Comparison of ENCODE assay signal across 38 cellular contexts in the genomic region with DNA sequence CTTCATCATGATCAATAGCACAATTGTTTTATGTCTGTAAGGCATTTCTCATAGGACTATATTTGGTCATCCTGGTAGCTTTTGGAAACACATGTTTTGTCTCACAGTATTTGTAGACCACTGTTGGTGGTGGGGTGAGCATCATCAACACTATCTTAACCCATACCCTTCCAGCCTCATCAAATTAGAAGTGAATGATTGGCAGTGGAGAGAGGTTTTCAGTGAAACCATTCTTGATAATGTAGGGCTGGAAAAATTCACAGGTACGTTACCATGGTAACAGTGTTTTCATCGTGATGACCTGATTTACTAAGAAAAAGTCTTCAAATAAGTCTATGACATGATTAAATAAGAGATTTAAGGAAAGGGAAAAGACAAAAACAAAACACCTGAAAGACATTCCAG. TPM values are rescaled to one million over a fixed set of nuclear protein-coding genes. Genes with fewer than 3 reads are reported as not detected.
A peak's percentile ranks its signal among the peaks of the same experiment; 100 is the strongest.
DNase-seq lines count a peak whose midpoint lies in the region; ATAC-seq and TF ChIP-seq lines count a peak whose summit lies in the region.
"Had no signal": no experiment of that assay in that cellular context is flagged by ENCODE, and none has a peak within 500 bp of the region (broad histone marks: within the 10 kb centered on the region; RNA-seq: fewer than 3 reads in every experiment).

No MANE protein-coding gene starts in this region.

- no peak overlapping the region for H3K4me2 ChIP-seq in GM23338

- no peak overlapping the region for H3K27ac Mint-ChIP-seq in activated naive CD4-positive, alpha-beta T cell treated with anti-CD3 and anti-CD28 coated beads, Interleukin-2, amount 50 U/mL, for 72 hours
- no peak overlapping the region for H3K27ac Mint-ChIP-seq in activated naive CD4-positive, alpha-beta T cell treated with anti-CD3 and anti-CD28 coated beads for 36 hours
- no peak overlapping the region for H3K27ac Mint-ChIP-seq in GM23338

- H3K27ac ChIP-seq in GM23338 (ENCODE audit: low read depth), result no peak overlapping the region
- peak overlapping the region; percentile 29 for H3K27ac ChIP-seq in caudate nucleus (ENCODE audit: low read depth, low read length)
- H3K27ac ChIP-seq in foreskin keratinocyte, result no peak overlapping the region
- H3K27ac ChIP-seq: adrenal gland, C4-2B, esophagus muscularis mucosa, heart right ventricle, prostate gland, sigmoid colon, testis had no signal

- no peaks in the 10 kb centered on the region for H3K9me3 Mint-ChIP-seq in activated naive CD4-positive, alpha-beta T cell treated with anti-CD3 and anti-CD28 coated beads, Interleukin-2, amount 50 U/mL, for 72 hours
- H3K9me3 Mint-ChIP-seq in activated naive CD4-positive, alpha-beta T cell treated with anti-CD3 and anti-CD28 coated beads for 36 hours, result no peaks in the 10 kb centered on the region
- H3K9me3 Mint-ChIP-seq in GM23338, result no peaks in the 10 kb centered on the region
- H3K9me3 Mint-ChIP-seq: central memory CD8-positive, alpha-beta T cell had no signal

- no peaks in the 10 kb centered on the region for H3F3A ChIP-seq in GM23338 (replicated peaks; ENCODE audit: low read depth)

- no peaks in the 10 kb centered on the region for H4K20me1 ChIP-seq in GM23338 (replicated peaks; ENCODE audit: insufficient read depth)

- H3K79me2 ChIP-seq in GM23338 (replicated peaks; ENCODE audit: insufficient read depth), result no peaks in the 10 kb centered on the region

- H3K4me3 Mint-ChIP-seq in activated naive CD4-positive, alpha-beta T cell treated with anti-CD3 and anti-CD28 coated beads for 36 hours, result no peak overlapping the region
- no peak overlapping the region for H3K4me3 Mint-ChIP-seq in GM23338
- H3K4me3 Mint-ChIP-seq: central memory CD8-positive, alpha-beta T cell; naive thymus-derived CD4-positive, alpha-beta T cell had no signal

- H3K4me3 ChIP-seq in GM23338, result no peak overlapping the region
- H3K4me3 ChIP-seq: adrenal gland, esophagus muscularis mucosa, heart right ventricle, prostate gland, sigmoid colon, testis had no signal

- H3K4me1 Mint-ChIP-seq in activated naive CD4-positive, alpha-beta T cell treated with anti-CD3 and anti-CD28 coated beads for 36 hours (ENCODE audit: low read depth), result peaks cover 22% of the 10 kb centered on the region
- H3K4me1 Mint-ChIP-seq in GM23338, result peaks cover 3% of the 10 kb centered on the region; the same call in 2 of the 3 replicates

- H3K27me3 ChIP-seq in GM23338 (ENCODE audit: insufficient read depth), result no peaks in the 10 kb centered on the region
- no peaks in the 10 kb centered on the region for H3K27me3 ChIP-seq in foreskin keratinocyte
- H3K27me3 ChIP-seq: adrenal gland, esophagus muscularis mucosa, heart right ventricle, sigmoid colon, testis had no signal

- no peaks in the 10 kb centered on the region for H3K9me2 ChIP-seq in GM23338 (ENCODE audit: insufficient read depth)

- H3K27me3 Mint-ChIP-seq in activated naive CD4-positive, alpha-beta T cell treated with anti-CD3 and anti-CD28 coated beads for 36 hours (ENCODE audit: low read depth), result no peaks in the 10 kb centered on the region
- H3K27me3 Mint-ChIP-seq in GM23338 (ENCODE audit: insufficient read depth, low read depth, poor library complexity), result no peaks in the 10 kb centered on the region
- H3K27me3 Mint-ChIP-seq: central memory CD8-positive, alpha-beta T cell; naive thymus-derived CD4-positive, alpha-beta T cell had no signal

- CTCF ChIA-PET in activated naive CD4-positive, alpha-beta T cell treated with anti-CD3 and anti-CD28 coated beads for 36 hours (lab: Charles Lee), result interaction anchor here (0.6 to 1.7 kb wide), 2 partner anchors 9 to 986 kb away, joined by 3 to 4 read pairs; no protein-coding TSS in a partner anchor

- TF ChIP-seq CTCF in GM23338 (conservative IDR thresholded peaks at IDR 0.05; ENCODE audit: low read depth in 2 of 2) (no peak), foreskin keratinocyte (conservative IDR thresholded peaks at IDR 0.05) (no peak)

- intact Hi-C loops in activated naive CD4-positive, alpha-beta T cell treated with anti-CD3 and anti-CD28 coated beads for 36 hours (cut with micrococcal nuclease), result no loop called here

- H2AFZ ChIP-seq in GM23338, result no peak overlapping the region

- no peaks in the 10 kb centered on the region for H3K36me3 Mint-ChIP-seq in activated naive CD4-positive, alpha-beta T cell treated with anti-CD3 and anti-CD28 coated beads, Interleukin-2, amount 50 U/mL, for 72 hours
- H3K36me3 Mint-ChIP-seq in activated naive CD4-positive, alpha-beta T cell treated with anti-CD3 and anti-CD28 coated beads for 36 hours (ENCODE audit: low read depth), result no peaks in the 10 kb centered on the region
- H3K36me3 Mint-ChIP-seq in GM23338 (ENCODE audit: low read depth), result no peaks in the 10 kb centered on the region

- peaks cover 8% of the 10 kb centered on the region for H3K4me1 ChIP-seq in GM23338 (ENCODE audit: insufficient read depth)
- H3K4me1 ChIP-seq in foreskin keratinocyte, result no peaks in the 10 kb centered on the region
- H3K4me1 ChIP-seq: adrenal gland, Caco-2, esophagus muscularis mucosa, prostate gland, testis had no signal

- ATAC-seq in activated naive CD4-positive, alpha-beta T cell treated with anti-CD3 and anti-CD28 coated beads, Interleukin-2, amount 50 U/mL, for 72 hours, result peak; percentile 36 to 97
- no peak for ATAC-seq in GM23338
- peak; percentile 59 for ATAC-seq in stimulated activated naive CD8-positive, alpha-beta T cell treated with anti-CD3 and anti-CD28 coated beads, Interleukin-15, Interleukin-2, amounts not matched to agents 100 U/mL and 50 U/mL, for 24 hours
- ATAC-seq in foreskin keratinocyte, result no peak
- ATAC-seq: heart right ventricle; naive thymus-derived CD4-positive, alpha-beta T cell had no signal

- DNase-seq in activated naive CD4-positive, alpha-beta T cell treated with anti-CD3 and anti-CD28 coated beads, Interleukin-2, amount 50 U/mL, for 72 hours (ENCODE audit: low spot score in 2 of 2), result no peak
- DNase-seq in activated naive CD4-positive, alpha-beta T cell treated with anti-CD3 and anti-CD28 coated beads for 36 hours, result no peak
- peak; percentile 30 for DNase-seq in GM23338 (ENCODE audit: low spot score)
- DNase-seq in caudate nucleus (lab: John Stamatoyannopoulos, UW), result no peak
- no peak for DNase-seq in stimulated activated naive CD8-positive, alpha-beta T cell treated with anti-CD3 and anti-CD28 coated beads, Interleukin-15, Interleukin-2, amounts not matched to agents 100 U/mL and 50 U/mL, for 24 hours
- DNase-seq in foreskin keratinocyte, result no peak
- no peak for DNase-seq in HCEC 1CT
- no peak for DNase-seq in activated gamma-delta T cell (lab: John Stamatoyannopoulos, UW)
- DNase-seq: activated effector memory CD4-positive, alpha-beta T cell treated with anti-CD3 and anti-CD28 coated beads, Interleukin-2, amount 50 U/mL, for 16 hours; adrenal gland; Caco-2; dermis blood vessel endothelial cell; DMS79 treated with DMSO at 0.1 percent for 48 hours; foreskin fibroblast; GF-D8; heart right ventricle; KG1; naive thymus-derived CD4-positive, alpha-beta T cell; NCI-H1092 treated with DMSO at 0.1 percent for 48 hours; NCI-H1694 treated with DMSO at 0.1 percent for 48 hours; NCI-H2171; NCI-H510A treated with DMSO at 0.1 percent for 48 hours; nucleus accumbens; sigmoid colon; stimulated activated CD4-positive, alpha-beta T cell treated with anti-CD3 and anti-CD28 coated beads, Interleukin-4, amount 100 ng/mL, for 24 hours; SW 1271; T-helper 9 cell; testis had no signal

- H3K36me3 ChIP-seq in GM23338 (ENCODE audit: insufficient read depth), result no peaks in the 10 kb centered on the region
- H3K36me3 ChIP-seq: adrenal gland, esophagus muscularis mucosa, prostate gland, sigmoid colon had no signal

RNA-seq across cellular contexts. Expression of gene C1orf105, which starts 45.3 kb away (rescaled TPM):
- not detected for total RNA-seq in activated naive CD4-positive, alpha-beta T cell treated with anti-CD3 and anti-CD28 coated beads, Interleukin-2, amount 50 U/mL, for 72 hours
- not detected for total RNA-seq in activated naive CD4-positive, alpha-beta T cell treated with anti-CD3 and anti-CD28 coated beads for 36 hours
- total RNA-seq in GM23338 (2014; rRNA removed; shearing (Covaris generic)), result not detected in 2 replicates
- polyA plus RNA-seq in GM23338 (2016; fragmentation: Nextera tagmentation; extraction: Ambion mirVana), result not detected in 2 replicates
- not detected in 2 replicates for total RNA-seq in foreskin keratinocyte
- not detected in 2 replicates for polyA plus RNA-seq in foreskin keratinocyte
- total RNA-seq: dermis blood vessel endothelial cell, esophagus muscularis mucosa, HT-29, kidney epithelial cell, liver, MCF 10A, RPMI7951, sigmoid colon, ureter had no signal
- polyA plus RNA-seq: naive thymus-derived CD4-positive, alpha-beta T cell; sigmoid colon had no signal

Comparison
In these comparisons a context has a peak if more than half of its experiments do, and no peak if none do; other contexts are left out.
1. ATAC-seq: peak in activated naive CD4-positive, alpha-beta T cell treated with anti-CD3 and anti-CD28 coated beads, Interleukin-2, amount 50 U/mL, for 72 hours (2 of 2) and stimulated activated naive CD8-positive, alpha-beta T cell treated with anti-CD3 and anti-CD28 coated beads, Interleukin-15, Interleukin-2, amounts not matched to agents 100 U/mL and 50 U/mL, for 24 hours (single experiment); none in GM23338 (single experiment) and foreskin keratinocyte (single experiment).